Comparison of ENCODE assay signal across 12 cellular contexts in genomic region chr17:77666881-77667395, GRCh38.
A peak's percentile ranks its signal among the peaks of the same experiment; 100 is the strongest.
DNase-seq lines count a peak whose midpoint lies in the region; ATAC-seq and TF ChIP-seq lines count a peak whose summit lies in the region.
"Had no signal": no experiment of that assay in that cellular context is flagged by ENCODE, and none has a peak within 500 bp of the region (broad histone marks: within the 10 kb centered on the region; RNA-seq: fewer than 3 reads in every experiment).

No MANE protein-coding gene starts in this region.

- H3K4me3 ChIP-seq in mammary epithelial cell (replicated peaks in 1 of 3; ENCODE audit: insufficient read depth in 1 of 3, low read depth in 2 of 3, low read length in 3 of 3) (no peak overlapping the region), mononuclear cell (ENCODE audit: low read length) (peak overlapping the region; percentile 8)
- H3K4me3 ChIP-seq: A549, right atrium auricular region had no signal

- no peaks in the 10 kb centered on the region for H3K36me3 Mint-ChIP-seq in MCF 10A (ENCODE audit: insufficient read depth, unreplicated experiment)

- H3K27me3 ChIP-seq in mammary epithelial cell (ENCODE audit: insufficient read depth, low read length) (no peaks in the 10 kb centered on the region), mononuclear cell (ENCODE audit: insufficient read depth, low read length) (no peaks in the 10 kb centered on the region)
- H3K27me3 ChIP-seq: heart left ventricle, right atrium auricular region had no signal

- no peaks in the 10 kb centered on the region for H3K9me3 ChIP-seq in mammary epithelial cell (replicated peaks; ENCODE audit: insufficient read depth, low read length)
- no peaks in the 10 kb centered on the region for H3K9me3 ChIP-seq in mononuclear cell (ENCODE audit: low read depth, low read length)

- BruUV-seq in mammary epithelial cell (replicated peaks; lab: Mats Ljungman, UMichigan): TSS peak; percentile 81
- BruUV-seq in MCF 10A (replicated peaks; lab: Mats Ljungman, UMichigan): no TSS peak

- no peaks in the 10 kb centered on the region for H3K4me1 Mint-ChIP-seq in MCF 10A (ENCODE audit: insufficient read depth, unreplicated experiment)

- POLR2A ChIA-PET in MCF 10A (lab: Yijun Ruan, JAX): no interaction called here

- no peak overlapping the region for H3K4me2 ChIP-seq in mammary epithelial cell (ENCODE audit: insufficient read depth, low read depth, low read length)
- H3K4me2 ChIP-seq: A549 had no signal

- no peaks in the 10 kb centered on the region for H3K4me1 ChIP-seq in mammary epithelial cell (ENCODE audit: insufficient read depth, low read length)
- H3K4me1 ChIP-seq in mononuclear cell (ENCODE audit: insufficient read depth, low read length): peaks cover 14% of the 10 kb centered on the region
- H3K4me1 ChIP-seq: A549 had no signal

- DNase-seq in mammary epithelial cell (no peak), MCF 10A (ENCODE audit: unreplicated experiment) (no peak), dedifferentiated amniotic fluid mesenchymal stem cell (ENCODE audit: extremely low spot score) (no peak)
- DNase-seq in activated CD8-positive, alpha-beta memory T cell treated with anti-CD3 and anti-CD28 coated beads for 48 hours (ENCODE audit: low read depth in 2 of 3, low spot score in 2 of 3): peak; percentile 16 to 36 (median 22)
- DNase-seq: heart left ventricle, NCI-H1105 had no signal

- in situ Hi-C loops in mammary epithelial cell (cut with MboI; ENCODE audit: low sequenced_read_pairs in 2 of 2): no loop called here

- peaks cover 40% of the 10 kb centered on the region for H3K27me3 Mint-ChIP-seq in MCF 10A (ENCODE audit: insufficient read depth, unreplicated experiment)

- H3K27ac ChIP-seq in mammary epithelial cell (ENCODE audit: insufficient read depth, low read depth, low read length): no peak overlapping the region
- H3K27ac ChIP-seq: A549, right atrium auricular region had no signal

- no peak overlapping the region for H3K27ac Mint-ChIP-seq in MCF 10A (ENCODE audit: low read depth, unreplicated experiment)

- ATAC-seq in HG02571 (IDR thresholded peaks at IDR 0.05; ENCODE audit: unreplicated experiment): no peak
- no peak for ATAC-seq in GM19455 (IDR thresholded peaks at IDR 0.05; ENCODE audit: unreplicated experiment)
- no peak for ATAC-seq in GM19463 (IDR thresholded peaks at IDR 0.05; ENCODE audit: unreplicated experiment)
- ATAC-seq: A549, heart left ventricle had no signal

- no peaks in the 10 kb centered on the region for H3K79me2 ChIP-seq in mammary epithelial cell (ENCODE audit: insufficient read depth, low read length)

- intact Hi-C loops in mammary epithelial cell (cut with micrococcal nuclease) (no loop called here), MCF 10A (cut with micrococcal nuclease) (no loop called here)

- peaks cover 27% of the 10 kb centered on the region for H3K9me3 Mint-ChIP-seq in MCF 10A (ENCODE audit: unreplicated experiment)

- 92% methylated on average over 7 of the region's 7 CpGs for WGBS in mammary epithelial cell (ENCODE audit: low coverage, missing lambda C conversion rate)

- no peaks in the 10 kb centered on the region for H4K20me1 ChIP-seq in mammary epithelial cell (ENCODE audit: insufficient read depth, low read length)

- H3K36me3 ChIP-seq in mammary epithelial cell (ENCODE audit: insufficient read depth, low read length): no peaks in the 10 kb centered on the region
- H3K36me3 ChIP-seq: heart left ventricle, right atrium auricular region had no signal

- TF ChIP-seq CTCF in mammary epithelial cell (conservative IDR thresholded peaks at IDR 0.05 in 1 of 2, IDR thresholded peaks at IDR 0.05 in 1 of 2; ENCODE audit: extremely low read depth in 1 of 2, insufficient read depth in 1 of 2, low read depth in 1 of 2, low read length in 2 of 2) (no peak), MCF 10A (IDR thresholded peaks at IDR 0.05; ENCODE audit: unreplicated experiment) (no peak)

- no peak overlapping the region for H3K4me3 Mint-ChIP-seq in MCF 10A (ENCODE audit: unreplicated experiment)

- dilution Hi-C loops in mammary epithelial cell (cut with HindIII; ENCODE audit: low sequenced_read_pairs): no loop called here

- H2AFZ ChIP-seq in mammary epithelial cell (ENCODE audit: low read depth, low read length): no peak overlapping the region

- H3K9ac ChIP-seq in mammary epithelial cell (ENCODE audit: insufficient read depth, low read length): no peak overlapping the region

- CTCF ChIA-PET in mammary epithelial cell (lab: Charles Lee; ENCODE audit: low non-redundant PET) (no interaction called here), MCF 10A (lab: Yijun Ruan, JAX) (interaction anchor here (0.6 to 0.8 kb wide), 2 partner anchors 17 to 541 kb away, joined by 3 read pairs; no protein-coding TSS in a partner anchor)

Comparison
In these comparisons a context has a peak if more than half of its experiments do, and no peak if none do; other contexts are left out.
1. DNase-seq: peak in activated CD8-positive, alpha-beta memory T cell treated with anti-CD3 and anti-CD28 coated beads for 48 hours (3 of 3); none in mammary epithelial cell (single experiment), MCF 10A (single experiment) and dedifferentiated amniotic fluid mesenchymal stem cell (single experiment).